18 cellular contexts compared by ENCODE assay signal in genomic region chr20:57263767-57264150, GRCh38. TPM values are rescaled to one million over a fixed set of nuclear protein-coding genes. Genes with fewer than 3 reads are reported as not detected.
DNase-seq lines count a peak whose midpoint lies in the region; ATAC-seq and TF ChIP-seq lines count a peak whose summit lies in the region.
"Had no signal": no experiment of that assay in that cellular context is flagged by ENCODE, and none has a peak within 500 bp of the region (broad histone marks: within the 10 kb centered on the region; RNA-seq: fewer than 3 reads in every experiment).

No MANE protein-coding gene starts in this region.

- H3K9me3 Mint-ChIP-seq in neural progenitor cell: no peaks in the 10 kb centered on the region
- H3K9me3 Mint-ChIP-seq: activated CD4-positive, alpha-beta T cell treated with anti-CD3 and anti-CD28 coated beads, Interleukin-2, amount 10 ng/mL, durations not matched to agents 7 days and 5 days; activated T-cell treated with anti-CD3 and anti-CD28 coated beads, Interleukin-2, amount 50 U/mL, for 72 hours; natural killer cell treated with Interleukin-12 subunit alpha and Interleukin-12 subunit beta and Interleukin-15 and Interleukin-18, amount 100 ng/mL, for 72 hours; stimulated activated naive B cell treated with anti-CD40 and anti-IgM and Interleukin-4, amounts not matched to agents 10 μg/mL and 1 μg/mL and 100 μg/mL, for 72 hours had no signal

- H3K27me3 ChIP-seq in neural progenitor cell (peaks cover 40% of the 10 kb centered on the region), upper lobe of right lung (peaks cover 78% of the 10 kb centered on the region)

- peak overlapping the region; percentile 55 for H3K27ac Mint-ChIP-seq in neural progenitor cell
- H3K27ac Mint-ChIP-seq: activated CD4-positive, alpha-beta T cell treated with anti-CD3 and anti-CD28 coated beads, Interleukin-2, amount 10 ng/mL, durations not matched to agents 7 days and 5 days; activated T-cell treated with anti-CD3 and anti-CD28 coated beads, Interleukin-2, amount 50 U/mL, for 72 hours; natural killer cell treated with Interleukin-12 subunit alpha and Interleukin-12 subunit beta and Interleukin-15 and Interleukin-18, amount 100 ng/mL, for 72 hours had no signal

- peaks cover 56% of the 10 kb centered on the region for H3F3A ChIP-seq in neural progenitor cell (ENCODE audit: low read depth)

- peaks cover 49% of the 10 kb centered on the region for H3K79me2 ChIP-seq in neural progenitor cell (ENCODE audit: low read depth)

- H3K4me2 ChIP-seq in neural progenitor cell: peak overlapping the region; percentile 97

- H3K27ac ChIP-seq in C4-2B (peak overlapping the region; percentile 29; the same call in 1 of the 2 replicates), neural progenitor cell (no peak overlapping the region), upper lobe of right lung (no peak overlapping the region)

- H3K36me3 ChIP-seq in neural progenitor cell (no peaks in the 10 kb centered on the region), upper lobe of right lung (no peaks in the 10 kb centered on the region)
- H3K36me3 ChIP-seq: heart left ventricle had no signal

- no peak overlapping the region for H3K9ac ChIP-seq in neural progenitor cell

- ATAC-seq in HG03432 (IDR thresholded peaks at IDR 0.05; ENCODE audit: unreplicated experiment) (no peak), upper lobe of right lung (no peak)
- ATAC-seq: activated T-cell treated with anti-CD3 and anti-CD28 coated beads, Interleukin-2, amount 50 U/mL, for 72 hours; natural killer cell treated with Interleukin-12 subunit alpha and Interleukin-12 subunit beta and Interleukin-15 and Interleukin-18, amount 100 ng/mL, for 72 hours; stimulated activated naive B cell treated with anti-CD40 and anti-IgM and Interleukin-4, amounts not matched to agents 10 μg/mL and 1 μg/mL and 100 μg/mL, for 72 hours had no signal

- DNase-seq in HuH-7.5 (ENCODE audit: low spot score) (peak; percentile 89), ecto neural progenitor cell (ENCODE audit: low spot score) (peak; percentile 45), neural progenitor cell (ENCODE audit: low spot score) (no peak), COR-L47 (lab: John Stamatoyannopoulos, UW) (no peak), upper lobe of right lung (no peak)
- DNase-seq in activated CD4-positive, alpha-beta T cell treated with anti-CD3 and anti-CD28 coated beads, Interleukin-2, amount 50 U/mL, for 1 hour: no peak
- DNase-seq: activated CD4-positive, alpha-beta T cell treated with anti-CD3 and anti-CD28 coated beads, Interleukin-2, amount 10 ng/mL, durations not matched to agents 7 days and 5 days; erythroblast; HCEC 1CT; heart left ventricle; NCI-H187 treated with DMSO at 0.1 percent for 48 hours; NCI-H82; stimulated activated naive B cell treated with anti-CD40 and anti-IgM and Interleukin-4, amounts not matched to agents 10 μg/mL and 1 μg/mL and 100 μg/mL, for 72 hours had no signal

- H2AFZ ChIP-seq in neural progenitor cell (replicated peaks): no peak overlapping the region

- peaks cover 16% of the 10 kb centered on the region for H3K27me3 Mint-ChIP-seq in neural progenitor cell (ENCODE audit: insufficient read depth, low read depth)

- no peak for TF ChIP-seq CTCF in C4-2B (conservative IDR thresholded peaks at IDR 0.05)
- TF ChIP-seq CTCF in neural progenitor cell (IDR thresholded peaks at IDR 0.05): no peak
- TF ChIP-seq CTCF in upper lobe of right lung (IDR thresholded peaks at IDR 0.05): no peak

- intact Hi-C loops in upper lobe of right lung (cut with DNase I): no loop called here

- no peaks in the 10 kb centered on the region for H3K36me3 Mint-ChIP-seq in neural progenitor cell
- H3K36me3 Mint-ChIP-seq: natural killer cell treated with Interleukin-12 subunit alpha and Interleukin-12 subunit beta and Interleukin-15 and Interleukin-18, amount 100 ng/mL, for 72 hours; stimulated activated naive B cell treated with anti-CD40 and anti-IgM and Interleukin-4, amounts not matched to agents 10 μg/mL and 1 μg/mL and 100 μg/mL, for 72 hours had no signal

- H3K4me1 ChIP-seq in neural progenitor cell: peaks cover 70% of the 10 kb centered on the region
- no peaks in the 10 kb centered on the region for H3K4me1 ChIP-seq in upper lobe of right lung

- H3K4me3 ChIP-seq in neural progenitor cell: peak overlapping the region; percentile 81
- no peak overlapping the region for H3K4me3 ChIP-seq in upper lobe of right lung

- peaks cover 75% of the 10 kb centered on the region for H3K4me1 Mint-ChIP-seq in neural progenitor cell

- peak overlapping the region; percentile 97 for H3K4me3 Mint-ChIP-seq in neural progenitor cell
- H3K4me3 Mint-ChIP-seq: activated CD4-positive, alpha-beta T cell treated with anti-CD3 and anti-CD28 coated beads, Interleukin-2, amount 10 ng/mL, durations not matched to agents 7 days and 5 days; natural killer cell treated with Interleukin-12 subunit alpha and Interleukin-12 subunit beta and Interleukin-15 and Interleukin-18, amount 100 ng/mL, for 72 hours had no signal

- H4K20me1 ChIP-seq in neural progenitor cell (ENCODE audit: low read depth): peaks cover 60% of the 10 kb centered on the region

- H3K9me3 ChIP-seq in neural progenitor cell (ENCODE audit: low read depth) (no peaks in the 10 kb centered on the region), upper lobe of right lung (no peaks in the 10 kb centered on the region)
- H3K9me3 ChIP-seq: heart left ventricle had no signal

RNA-seq across cellular contexts. Expression of gene BMP7, which starts 2.7 kb away (rescaled TPM):
- total RNA-seq in neural progenitor cell (ENCODE audit: low replicate concordance) (11.2 and 31.1 TPM in 2 replicates), upper lobe of right lung (1.2 TPM)
- total RNA-seq: activated CD4-positive, alpha-beta T cell treated with anti-CD3 and anti-CD28 coated beads, Interleukin-2, amount 10 ng/mL, durations not matched to agents 7 days and 5 days; liver; natural killer cell treated with Interleukin-12 subunit alpha and Interleukin-12 subunit beta and Interleukin-15 and Interleukin-18, amount 100 ng/mL, for 72 hours had no signal

Comparison
In these comparisons a context has a peak if more than half of its experiments do, and no peak if none do; other contexts are left out.
1. DNase-seq: peak in HuH-7.5 (single experiment) and ecto neural progenitor cell (single experiment); none in neural progenitor cell (single experiment), activated CD4-positive, alpha-beta T cell treated with anti-CD3 and anti-CD28 coated beads, Interleukin-2, amount 50 U/mL, for 1 hour (single experiment), COR-L47 (single experiment) and upper lobe of right lung (single experiment).